Comparison of ENCODE assay signal across 17 cellular contexts in the genomic region with DNA sequence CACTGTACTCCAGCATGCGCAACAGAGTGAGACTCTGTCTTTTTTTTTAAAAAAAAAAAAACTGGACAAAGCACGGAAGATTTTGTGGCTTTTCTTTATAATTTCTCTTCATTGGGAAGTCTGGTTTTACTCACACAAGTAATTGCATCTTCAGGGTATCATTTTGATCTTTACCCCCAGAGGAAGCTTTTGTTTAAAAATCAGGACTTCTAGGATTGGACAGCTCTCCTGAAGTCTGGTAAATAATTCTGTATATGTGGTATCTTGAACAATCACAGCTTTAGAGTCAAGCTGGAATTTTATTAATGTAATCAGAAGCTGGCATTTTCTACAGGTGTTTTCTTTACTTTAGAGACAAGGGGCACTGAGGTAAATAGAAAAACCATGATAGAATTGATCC.
A peak's percentile ranks its signal among the peaks of the same experiment; 100 is the strongest.
DNase-seq lines count a peak whose midpoint lies in the region; ATAC-seq and TF ChIP-seq lines count a peak whose summit lies in the region.
"Had no signal": no experiment of that assay in that cellular context is flagged by ENCODE, and none has a peak within 500 bp of the region (broad histone marks: within the 10 kb centered on the region; RNA-seq: fewer than 3 reads in every experiment).

No MANE protein-coding gene starts in this region.

- H3K27me3 ChIP-seq in adipocyte (replicated peaks; ENCODE audit: control insufficient read depth, insufficient read depth, low read length) (no peaks in the 10 kb centered on the region), mesenchymal stem cell (ENCODE audit: control insufficient read depth in 1 of 2, insufficient read depth in 1 of 2, low read length in 2 of 2) (no peaks in the 10 kb centered on the region)

- no peaks in the 10 kb centered on the region for H3K9me3 Mint-ChIP-seq in HFFc6
- no peaks in the 10 kb centered on the region for H3K9me3 Mint-ChIP-seq in progenitor cell of endocrine pancreas (ENCODE audit: low read depth)
- H3K9me3 Mint-ChIP-seq: CD14-positive monocyte; CD8-positive, alpha-beta T cell; H9 had no signal

- no peak overlapping the region for H3K4me3 ChIP-seq in adipocyte (ENCODE audit: low read length)
- H3K4me3 ChIP-seq in mesenchymal stem cell (ENCODE audit: insufficient read depth in 1 of 2, low read depth in 1 of 2, low read length in 2 of 2): no peak overlapping the region

- H3K9ac ChIP-seq in adipocyte (ENCODE audit: low read length) (no peak overlapping the region), mesenchymal stem cell (ENCODE audit: low read length) (no peak overlapping the region)

- H3K4me3 Mint-ChIP-seq in HFFc6: peak overlapping the region; percentile 40
- no peak overlapping the region for H3K4me3 Mint-ChIP-seq in progenitor cell of endocrine pancreas (ENCODE audit: low read depth)
- H3K4me3 Mint-ChIP-seq: CD14-positive monocyte; CD8-positive, alpha-beta T cell; H9 had no signal

- no peak overlapping the region for H3K27ac Mint-ChIP-seq in HFFc6
- H3K27ac Mint-ChIP-seq in progenitor cell of endocrine pancreas: no peak overlapping the region
- H3K27ac Mint-ChIP-seq: CD14-positive monocyte; CD8-positive, alpha-beta T cell had no signal

- no peak overlapping the region for H2BK12ac ChIP-seq in mesenchymal stem cell (ENCODE audit: low read length in 2 of 2)

- no peak overlapping the region for H2BK120ac ChIP-seq in mesenchymal stem cell (ENCODE audit: low read depth, low read length)

- no peak overlapping the region for H2BK5ac ChIP-seq in mesenchymal stem cell (ENCODE audit: low read depth, low read length, poor library complexity, severe bottlenecking)

- H4K91ac ChIP-seq in mesenchymal stem cell (ENCODE audit: low read length): no peak overlapping the region

- H3K36me3 ChIP-seq in adipocyte (ENCODE audit: control insufficient read depth, insufficient read depth, low read length, severe bottlenecking) (peaks cover 3% of the 10 kb centered on the region), mesenchymal stem cell (ENCODE audit: control insufficient read depth in 1 of 2, insufficient read depth in 2 of 2, low read depth in 1 of 2, low read length in 2 of 2) (peaks cover 0 to 4% of the 10 kb centered on the region in 2 experiments)

- peaks cover 44% of the 10 kb centered on the region for H3K4me1 Mint-ChIP-seq in HFFc6 (ENCODE audit: low read depth)
- peaks cover 25% of the 10 kb centered on the region for H3K4me1 Mint-ChIP-seq in progenitor cell of endocrine pancreas (ENCODE audit: low read depth)
- H3K4me1 Mint-ChIP-seq: CD14-positive monocyte had no signal

- H2AFZ ChIP-seq in mesenchymal stem cell (ENCODE audit: low read depth, low read length): no peak overlapping the region

- no peak overlapping the region for H3K18ac ChIP-seq in mesenchymal stem cell (ENCODE audit: low read depth in 1 of 2, low read length in 2 of 2)

- H3K27me3 Mint-ChIP-seq in HFFc6 (ENCODE audit: insufficient read depth) (no peaks in the 10 kb centered on the region), progenitor cell of endocrine pancreas (no peaks in the 10 kb centered on the region)

- H4K8ac ChIP-seq in mesenchymal stem cell (ENCODE audit: low read length): no peak overlapping the region

- no peak overlapping the region for H2AK5ac ChIP-seq in mesenchymal stem cell (ENCODE audit: low read length, severe bottlenecking)

- no peak overlapping the region for H2BK15ac ChIP-seq in mesenchymal stem cell (ENCODE audit: low read depth, poor library complexity, severe bottlenecking)

- no peak overlapping the region for H3K27ac ChIP-seq in mesenchymal stem cell (ENCODE audit: low read length, poor library complexity, severe bottlenecking)

- H3K36me3 Mint-ChIP-seq in HFFc6 (ENCODE audit: low read depth) (no peaks in the 10 kb centered on the region; the same call in 1 of the 2 replicates), progenitor cell of endocrine pancreas (ENCODE audit: insufficient read depth) (peaks cover 22% of the 10 kb centered on the region)
- H3K36me3 Mint-ChIP-seq: CD14-positive monocyte; CD8-positive, alpha-beta T cell had no signal

- no peak overlapping the region for H3K14ac ChIP-seq in mesenchymal stem cell (ENCODE audit: low read length in 2 of 2)

- H3K4me1 ChIP-seq in adipocyte (ENCODE audit: control insufficient read depth, insufficient read depth, low read length): peaks cover 7% of the 10 kb centered on the region
- H3K4me1 ChIP-seq in mesenchymal stem cell (ENCODE audit: control insufficient read depth, insufficient read depth, low read depth, low read length): peaks cover 7% of the 10 kb centered on the region

- no peaks in the 10 kb centered on the region for H3K9me3 ChIP-seq in adipocyte (ENCODE audit: control insufficient read depth, low read length)
- H3K9me3 ChIP-seq in mesenchymal stem cell (ENCODE audit: control insufficient read depth, low read length): no peaks in the 10 kb centered on the region

- no peak overlapping the region for H3K4me2 ChIP-seq in mesenchymal stem cell (ENCODE audit: low read length, poor library complexity, severe bottlenecking)

- DNase-seq in GM03348 (ENCODE audit: low spot score) (peak; percentile 33), HFFc6 (no peak), adipocyte (ENCODE audit: low read depth) (peak; percentile 16), mesenchymal stem cell (peak; percentile 17), progenitor cell of endocrine pancreas (ENCODE audit: low spot score, unreplicated experiment) (no peak)
- DNase-seq in activated naive CD4-positive, alpha-beta T cell treated with Interleukin-2 at 50 U/mL for 16 hours: no peak
- DNase-seq: CD8-positive, alpha-beta T cell; COR-L47; DMS153; DMS79 treated with DMSO at 0.1 percent for 48 hours; GDM1; GOT3; H9; IMR-90; KG1 had no signal

- TF ChIP-seq CTCF in HFFc6 (IDR thresholded peaks at IDR 0.05) (no peak), progenitor cell of endocrine pancreas (IDR thresholded peaks at IDR 0.05; ENCODE audit: unreplicated experiment) (no peak)

- 100% methylated on average over 1 of the region's 2 CpGs for WGBS in mesenchymal stem cell

- no peak overlapping the region for H3K4ac ChIP-seq in mesenchymal stem cell (ENCODE audit: low read depth in 1 of 2, low read length in 2 of 2)

- ATAC-seq in GM19328 (IDR thresholded peaks at IDR 0.05; ENCODE audit: unreplicated experiment): no peak
- ATAC-seq: CD8-positive, alpha-beta T cell had no signal

- no peak overlapping the region for H3K23ac ChIP-seq in mesenchymal stem cell (ENCODE audit: low read length in 2 of 2)

- no peaks in the 10 kb centered on the region for H3K79me1 ChIP-seq in mesenchymal stem cell (replicated peaks; ENCODE audit: low read length, poor library complexity, severe bottlenecking)

Comparison
In these comparisons a context has a peak if more than half of its experiments do, and no peak if none do; other contexts are left out.
1. DNase-seq: peak in GM03348 (single experiment), adipocyte (single experiment) and mesenchymal stem cell (single experiment); none in HFFc6 (single experiment), progenitor cell of endocrine pancreas (single experiment) and activated naive CD4-positive, alpha-beta T cell treated with Interleukin-2 at 50 U/mL for 16 hours (single experiment).